Comparison of ENCODE assay signal across 1 cellular context in genomic region chr13:98672947-98673545, GRCh38.
A peak's percentile ranks its signal among the peaks of the same experiment; 100 is the strongest.
TF ChIP-seq lines count a peak whose summit lies in the region.

No MANE protein-coding gene starts in this region.

TF ChIP-seq in HepG2, 621 proteins besides CTCF, POLR2A, EP300 and RAD21 (continued from another document and continues in another):
- TF ChIP-seq CEBPZ (IDR thresholded peaks at IDR 0.05; ENCODE audit: low read length) (no peak), CENPBD1 (CRISPR knock-in tag; IDR thresholded peaks at IDR 0.05; ENCODE audit: borderline replicate concordance, low read depth) (no peak), ZNF256 (CRISPR knock-in tag; conservative IDR thresholded peaks at IDR 0.05) (no peak), ARID5B (CRISPR knock-in tag; IDR thresholded peaks at IDR 0.05) (peak; percentile 47; the same call in 1 of the 2 replicates), TERF1 (CRISPR knock-in tag; IDR thresholded peaks at IDR 0.05) (no peak), GATA4 (IDR thresholded peaks at IDR 0.05; ENCODE audit: borderline replicate concordance, low read depth) (no peak), AGO1 (IDR thresholded peaks at IDR 0.05; ENCODE audit: low read depth, low read length, poor library complexity, severe bottlenecking) (no peak), TGIF2 (CRISPR knock-in tag; IDR thresholded peaks at IDR 0.05) (no peak), ZSCAN12 (CRISPR knock-in tag; IDR thresholded peaks at IDR 0.05) (no peak), SYNCRIP (IDR thresholded peaks at IDR 0.05; ENCODE audit: insufficient read depth, low read depth, low read length) (no peak), ZNF572 (CRISPR knock-in tag; IDR thresholded peaks at IDR 0.05) (0 out of 2 replicates have a peak, but pooled peaks have one; percentile 43), YEATS4 (CRISPR knock-in tag; IDR thresholded peaks at IDR 0.05; ENCODE audit: borderline replicate concordance) (no peak; the same call in 1 of the 2 replicates), TBX2 (CRISPR knock-in tag; IDR thresholded peaks at IDR 0.05; ENCODE audit: borderline replicate concordance) (0 out of 2 replicates have a peak, but pooled peaks have one; percentile 27), HOXA9 (CRISPR knock-in tag; IDR thresholded peaks at IDR 0.05; ENCODE audit: borderline replicate concordance) (no peak), CENPT (CRISPR knock-in tag; IDR thresholded peaks at IDR 0.05; ENCODE audit: low read depth) (no peak), ZNF292 (CRISPR knock-in tag; IDR thresholded peaks at IDR 0.05; ENCODE audit: borderline replicate concordance, low read depth) (no peak), SNRNP70 (IDR thresholded peaks at IDR 0.05; ENCODE audit: low read depth, low read length) (no peak), JDP2 (CRISPR knock-in tag; IDR thresholded peaks at IDR 0.05; ENCODE audit: borderline replicate concordance) (no peak), ZNF850 (CRISPR knock-in tag; conservative IDR thresholded peaks at IDR 0.05) (no peak), FOXO1 (CRISPR knock-in tag; IDR thresholded peaks at IDR 0.05) (no peak), FOXC1 (CRISPR knock-in tag; IDR thresholded peaks at IDR 0.05; ENCODE audit: borderline replicate concordance) (no peak), HOXA5 (CRISPR knock-in tag; IDR thresholded peaks at IDR 0.05) (no peak), FOXP4 (CRISPR knock-in tag; IDR thresholded peaks at IDR 0.05) (0 out of 2 replicates have a peak, but pooled peaks have one; percentile 38), ZNF879 (CRISPR knock-in tag; IDR thresholded peaks at IDR 0.05) (no peak), KLF11 (CRISPR knock-in tag; IDR thresholded peaks at IDR 0.05) (no peak), HOXA7 (CRISPR knock-in tag; IDR thresholded peaks at IDR 0.05) (no peak), ZNF660 (CRISPR knock-in tag; IDR thresholded peaks at IDR 0.05; ENCODE audit: borderline replicate concordance, low read depth) (no peak), NFKBIZ (CRISPR knock-in tag; IDR thresholded peaks at IDR 0.05) (no peak), HMG20B (CRISPR knock-in tag; conservative IDR thresholded peaks at IDR 0.05) (no peak), RARG (CRISPR knock-in tag; IDR thresholded peaks at IDR 0.05; ENCODE audit: low read depth) (no peak)
- TF ChIP-seq, protein P1, sequence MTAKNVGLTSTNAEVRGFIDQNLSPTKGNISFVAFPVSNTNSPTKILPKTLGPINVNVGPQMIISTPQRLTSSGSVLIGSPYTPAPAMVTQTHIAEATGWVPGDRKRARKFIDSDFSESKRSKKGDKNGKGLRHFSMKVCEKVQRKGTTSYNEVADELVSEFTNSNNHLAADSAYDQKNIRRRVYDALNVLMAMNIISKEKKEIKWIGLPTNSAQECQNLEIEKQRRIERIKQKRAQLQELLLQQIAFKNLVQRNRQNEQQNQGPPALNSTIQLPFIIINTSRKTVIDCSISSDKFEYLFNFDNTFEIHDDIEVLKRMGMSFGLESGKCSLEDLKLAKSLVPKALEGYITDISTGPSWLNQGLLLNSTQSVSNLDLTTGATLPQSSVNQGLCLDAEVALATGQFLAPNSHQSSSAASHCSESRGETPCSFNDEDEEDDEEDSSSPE (CRISPR knock-in tag; IDR thresholded peaks at IDR 0.05): no peak
- TF ChIP-seq, protein P2, sequence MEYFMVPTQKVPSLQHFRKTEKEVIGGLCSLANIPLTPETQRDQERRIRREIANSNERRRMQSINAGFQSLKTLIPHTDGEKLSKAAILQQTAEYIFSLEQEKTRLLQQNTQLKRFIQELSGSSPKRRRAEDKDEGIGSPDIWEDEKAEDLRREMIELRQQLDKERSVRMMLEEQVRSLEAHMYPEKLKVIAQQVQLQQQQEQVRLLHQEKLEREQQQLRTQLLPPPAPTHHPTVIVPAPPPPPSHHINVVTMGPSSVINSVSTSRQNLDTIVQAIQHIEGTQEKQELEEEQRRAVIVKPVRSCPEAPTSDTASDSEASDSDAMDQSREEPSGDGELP (IDR thresholded peaks at IDR 0.05; ENCODE audit: borderline replicate concordance, low read depth): peak; percentile 92
- TF ChIP-seq, protein P3, sequence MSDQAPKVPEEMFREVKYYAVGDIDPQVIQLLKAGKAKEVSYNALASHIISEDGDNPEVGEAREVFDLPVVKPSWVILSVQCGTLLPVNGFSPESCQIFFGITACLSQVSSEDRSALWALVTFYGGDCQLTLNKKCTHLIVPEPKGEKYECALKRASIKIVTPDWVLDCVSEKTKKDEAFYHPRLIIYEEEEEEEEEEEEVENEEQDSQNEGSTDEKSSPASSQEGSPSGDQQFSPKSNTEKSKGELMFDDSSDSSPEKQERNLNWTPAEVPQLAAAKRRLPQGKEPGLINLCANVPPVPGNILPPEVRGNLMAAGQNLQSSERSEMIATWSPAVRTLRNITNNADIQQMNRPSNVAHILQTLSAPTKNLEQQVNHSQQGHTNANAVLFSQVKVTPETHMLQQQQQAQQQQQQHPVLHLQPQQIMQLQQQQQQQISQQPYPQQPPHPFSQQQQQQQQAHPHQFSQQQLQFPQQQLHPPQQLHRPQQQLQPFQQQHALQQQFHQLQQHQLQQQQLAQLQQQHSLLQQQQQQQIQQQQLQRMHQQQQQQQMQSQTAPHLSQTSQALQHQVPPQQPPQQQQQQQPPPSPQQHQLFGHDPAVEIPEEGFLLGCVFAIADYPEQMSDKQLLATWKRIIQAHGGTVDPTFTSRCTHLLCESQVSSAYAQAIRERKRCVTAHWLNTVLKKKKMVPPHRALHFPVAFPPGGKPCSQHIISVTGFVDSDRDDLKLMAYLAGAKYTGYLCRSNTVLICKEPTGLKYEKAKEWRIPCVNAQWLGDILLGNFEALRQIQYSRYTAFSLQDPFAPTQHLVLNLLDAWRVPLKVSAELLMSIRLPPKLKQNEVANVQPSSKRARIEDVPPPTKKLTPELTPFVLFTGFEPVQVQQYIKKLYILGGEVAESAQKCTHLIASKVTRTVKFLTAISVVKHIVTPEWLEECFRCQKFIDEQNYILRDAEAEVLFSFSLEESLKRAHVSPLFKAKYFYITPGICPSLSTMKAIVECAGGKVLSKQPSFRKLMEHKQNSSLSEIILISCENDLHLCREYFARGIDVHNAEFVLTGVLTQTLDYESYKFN (CRISPR knock-in tag; conservative IDR thresholded peaks at IDR 0.05): peak; percentile 75
- TF ChIP-seq, protein P4, sequence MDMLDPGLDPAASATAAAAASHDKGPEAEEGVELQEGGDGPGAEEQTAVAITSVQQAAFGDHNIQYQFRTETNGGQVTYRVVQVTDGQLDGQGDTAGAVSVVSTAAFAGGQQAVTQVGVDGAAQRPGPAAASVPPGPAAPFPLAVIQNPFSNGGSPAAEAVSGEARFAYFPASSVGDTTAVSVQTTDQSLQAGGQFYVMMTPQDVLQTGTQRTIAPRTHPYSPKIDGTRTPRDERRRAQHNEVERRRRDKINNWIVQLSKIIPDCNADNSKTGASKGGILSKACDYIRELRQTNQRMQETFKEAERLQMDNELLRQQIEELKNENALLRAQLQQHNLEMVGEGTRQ (IDR thresholded peaks at IDR 0.05; ENCODE audit: low read depth, low read length): no peak
- TF ChIP-seq, protein P4 (CRISPR knock-in tag; IDR thresholded peaks at IDR 0.05; ENCODE audit: borderline replicate concordance): no peak
- TF ChIP-seq, protein P5, sequence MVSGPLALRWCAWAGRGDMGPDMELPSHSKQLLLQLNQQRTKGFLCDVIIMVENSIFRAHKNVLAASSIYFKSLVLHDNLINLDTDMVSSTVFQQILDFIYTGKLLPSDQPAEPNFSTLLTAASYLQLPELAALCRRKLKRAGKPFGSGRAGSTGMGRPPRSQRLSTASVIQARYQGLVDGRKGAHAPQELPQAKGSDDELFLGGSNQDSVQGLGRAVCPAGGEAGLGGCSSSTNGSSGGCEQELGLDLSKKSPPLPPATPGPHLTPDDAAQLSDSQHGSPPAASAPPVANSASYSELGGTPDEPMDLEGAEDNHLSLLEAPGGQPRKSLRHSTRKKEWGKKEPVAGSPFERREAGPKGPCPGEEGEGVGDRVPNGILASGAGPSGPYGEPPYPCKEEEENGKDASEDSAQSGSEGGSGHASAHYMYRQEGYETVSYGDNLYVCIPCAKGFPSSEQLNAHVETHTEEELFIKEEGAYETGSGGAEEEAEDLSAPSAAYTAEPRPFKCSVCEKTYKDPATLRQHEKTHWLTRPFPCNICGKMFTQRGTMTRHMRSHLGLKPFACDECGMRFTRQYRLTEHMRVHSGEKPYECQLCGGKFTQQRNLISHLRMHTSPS (CRISPR knock-in tag; IDR thresholded peaks at IDR 0.05; ENCODE audit: low read depth): no peak; the same call in 1 of the 2 replicates
- TF ChIP-seq, protein P6, sequence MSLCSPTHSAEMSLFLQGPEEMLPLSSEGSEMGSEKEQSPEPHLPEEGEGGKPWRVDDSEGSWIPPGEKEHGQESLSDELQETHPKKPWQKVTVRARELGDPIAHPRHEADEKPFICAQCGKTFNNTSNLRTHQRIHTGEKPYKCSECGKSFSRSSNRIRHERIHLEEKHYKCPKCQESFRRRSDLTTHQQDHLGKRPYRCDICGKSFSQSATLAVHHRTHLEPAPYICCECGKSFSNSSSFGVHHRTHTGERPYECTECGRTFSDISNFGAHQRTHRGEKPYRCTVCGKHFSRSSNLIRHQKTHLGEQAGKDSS (CRISPR knock-in tag; IDR thresholded peaks at IDR 0.05; ENCODE audit: borderline replicate concordance, low read depth): peak; percentile 18; the same call in 1 of the 2 replicates
